In the genomic region with DNA sequence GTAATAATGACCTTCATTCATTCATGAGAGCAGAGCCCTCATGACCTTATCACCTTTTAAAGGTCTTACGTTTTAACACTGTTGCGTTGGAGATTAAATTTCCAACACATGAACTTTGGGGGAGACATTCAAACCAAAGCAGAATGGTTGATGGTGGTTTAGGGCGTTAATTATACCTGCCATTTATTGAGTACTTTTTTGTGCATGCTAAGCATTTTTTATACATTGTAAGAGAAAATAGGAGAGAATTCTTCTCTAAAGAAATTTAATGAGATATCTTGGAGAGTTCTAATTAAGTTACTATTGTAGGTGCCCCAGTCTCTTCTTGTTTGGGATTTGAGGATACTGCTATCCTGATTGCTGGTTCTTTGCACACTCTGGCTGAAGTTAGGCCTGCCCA, we compare ENCODE assay signal across 25 cellular contexts. TPM values are rescaled to one million over a fixed set of nuclear protein-coding genes. Genes with fewer than 3 reads are reported as not detected.
DNase-seq lines count a peak whose midpoint lies in the region; ATAC-seq, FAIRE-seq and TF ChIP-seq lines count a peak whose summit lies in the region.
"Had no signal": no experiment of that assay in that cellular context is flagged by ENCODE, and none has a peak within 500 bp of the region (broad histone marks: within the 10 kb centered on the region; RNA-seq: fewer than 3 reads in every experiment).

No MANE protein-coding gene starts in this region.

- in situ Hi-C loops in HepG2 (cut with HindIII; ENCODE audit: extremely low pct_ligation_motif_present, low pct_unique_long_range_greater_than_20kb), result no loop called here
- in situ Hi-C loops in K562 (cut with MboI), result no loop called here

- BruUV-seq in HepG2 (replicated peaks; lab: Mats Ljungman, UMichigan), result no TSS peak
- BruUV-seq in K562 (replicated peaks; lab: Mats Ljungman, UMichigan), result no TSS peak

- peaks cover 91% of the 10 kb centered on the region for H3K79me2 ChIP-seq in HepG2 (ENCODE audit: insufficient read depth, low read length)
- H3K79me2 ChIP-seq in K562 (ENCODE audit: control insufficient read depth, insufficient read depth, low read length), result peaks cover 56% of the 10 kb centered on the region

- H3K27ac ChIP-seq in HepG2 (ENCODE audit: extremely low read length, insufficient read depth, low read length), result no peak overlapping the region
- no peak overlapping the region for H3K27ac ChIP-seq in right lobe of liver
- no peak overlapping the region for H3K27ac ChIP-seq in K562 (ENCODE audit: extremely low read depth, low read depth, low read length)
- H3K27ac ChIP-seq: 22Rv1; BLaER1 treated with 17β-estradiol and CSF1 and Interleukin-3, amounts not matched to agents 10 nM and 100 nM had no signal

- POLR2A ChIA-PET in HepG2 (lab: Yijun Ruan, JAX), result no interaction called here
- POLR2A ChIA-PET in K562 (lab: Yijun Ruan, JAX), result no interaction called here
- POLR2A ChIA-PET in GM10248 (lab: Yijun Ruan, JAX), result no interaction called here

- H3K27me3 Mint-ChIP-seq in stimulated activated memory B cell treated with anti-CD40 and anti-IgM and Interleukin-4, amounts not matched to agents 10 μg/mL and 1 μg/mL and 100 μg/mL, for 72 hours, result no peaks in the 10 kb centered on the region
- H3K27me3 Mint-ChIP-seq: CD4-positive, alpha-beta T cell; CD8-positive, alpha-beta memory T cell had no signal

- WGBS in HepG2 (ENCODE audit: low lambda C conversion rate), result 96% methylated on average over 3 of the region's 3 CpGs
- 89% methylated on average over 3 of the region's 3 CpGs for WGBS in right lobe of liver (ENCODE audit: insufficient coverage, low coverage, low lambda C conversion rate, missing lambda C conversion rate)
- WGBS in K562 (ENCODE audit: insufficient coverage, low coverage, missing lambda C conversion rate), result 81% methylated on average over 3 of the region's 3 CpGs

- H3K27ac Mint-ChIP-seq in stimulated activated memory B cell treated with anti-CD40 and anti-IgM and Interleukin-4, amounts not matched to agents 10 μg/mL and 1 μg/mL and 100 μg/mL, for 72 hours, result no peak overlapping the region
- H3K27ac Mint-ChIP-seq: CD4-positive, alpha-beta T cell; GM23338 had no signal

- H3K36me3 Mint-ChIP-seq in stimulated activated memory B cell treated with anti-CD40 and anti-IgM and Interleukin-4, amounts not matched to agents 10 μg/mL and 1 μg/mL and 100 μg/mL, for 72 hours, result peaks cover 25% of the 10 kb centered on the region

- peaks cover 51% of the 10 kb centered on the region for H3K4me1 Mint-ChIP-seq in stimulated activated memory B cell treated with anti-CD40 and anti-IgM and Interleukin-4, amounts not matched to agents 10 μg/mL and 1 μg/mL and 100 μg/mL, for 72 hours

- TF ChIP-seq EP300 in HepG2 (IDR thresholded peaks at IDR 0.05; ENCODE audit: low read depth in 2 of 2, low read length in 2 of 2) (no peak), HepG2 (CRISPR knock-in tag; IDR thresholded peaks at IDR 0.05; ENCODE audit: borderline replicate concordance) (no peak), K562 (IDR thresholded peaks at IDR 0.05; ENCODE audit: low read length) (no peak)

- H3K9me3 ChIP-seq in HepG2 (ENCODE audit: low read length), result peaks cover 9% of the 10 kb centered on the region; the same call in 1 of the 2 replicates
- H3K9me3 ChIP-seq in right lobe of liver, result peaks cover 0 to 5% (median 0%) of the 10 kb centered on the region in 4 donors
- H3K9me3 ChIP-seq in K562 (replicated peaks; ENCODE audit: control insufficient read depth, insufficient read depth, low read depth, low read length), result 0 out of 2 replicates have a peak, but pooled peaks cover 2% of the 10 kb centered on the region
- H3K9me3 ChIP-seq: BE2C, HAP-1 had no signal

- H2AFZ ChIP-seq in HepG2 (ENCODE audit: low read length), result no peak overlapping the region
- H2AFZ ChIP-seq in K562 (ENCODE audit: low read depth, low read length), result no peak overlapping the region
- H2AFZ ChIP-seq: GM23338 had no signal

- TF ChIP-seq CTCF in HepG2 (CRISPR knock-in tag; IDR thresholded peaks at IDR 0.05), result no peak
- no peak for TF ChIP-seq CTCF in right lobe of liver (IDR thresholded peaks at IDR 0.05)
- no peak for TF ChIP-seq CTCF in K562 (IDR thresholded peaks at IDR 0.05 in 2 of 3, conservative IDR thresholded peaks at IDR 0.05 in 1 of 3; ENCODE audit: insufficient read depth in 2 of 3, low read depth in 1 of 3, low read length in 3 of 3)
- no peak for TF ChIP-seq CTCF in GM10248 (IDR thresholded peaks at IDR 0.05; ENCODE audit: control extremely low read depth, extremely low read depth, low read depth, missing control alignments)

- intact Hi-C loops in HepG2 (cut with micrococcal nuclease; ENCODE audit: unreplicated experiment) (no loop called here), right lobe of liver (cut with DNase I) (no loop called here), K562 (cut with micrococcal nuclease) (no loop called here)

- no peak for ATAC-seq in HepG2
- ATAC-seq in right lobe of liver, result no peak
- no peak for ATAC-seq in K562
- ATAC-seq in stimulated activated memory B cell treated with anti-CD40 and anti-IgM and Interleukin-4, amounts not matched to agents 10 μg/mL and 1 μg/mL and 100 μg/mL, for 72 hours, result no peak
- ATAC-seq: GM23338 had no signal

- no peak for TF ChIP-seq RAD21 in HepG2 (CRISPR knock-in tag; IDR thresholded peaks at IDR 0.05)
- TF ChIP-seq RAD21 in K562 (CRISPR knock-in tag; conservative IDR thresholded peaks at IDR 0.05 in 1 of 2, IDR thresholded peaks at IDR 0.05 in 1 of 2), result no peak

- H3K36me3 ChIP-seq in HepG2 (replicated peaks in 1 of 2; ENCODE audit: control insufficient read depth in 1 of 2, insufficient read depth in 2 of 2, low read length in 2 of 2), result no peaks in the 10 kb centered on the region; a peak in 1 of 5 replicates
- H3K36me3 ChIP-seq in right lobe of liver, result no peaks in the 10 kb centered on the region
- H3K36me3 ChIP-seq in K562 (ENCODE audit: control insufficient read depth, insufficient read depth, low read length), result no peaks in the 10 kb centered on the region
- H3K36me3 ChIP-seq: BE2C, HAP-1 had no signal

- no peak overlapping the region for H3K4me2 ChIP-seq in HepG2 (ENCODE audit: low read depth, low read length)
- no peak overlapping the region for H3K4me2 ChIP-seq in K562 (ENCODE audit: insufficient read depth, low read length)
- H3K4me2 ChIP-seq: BLaER1 treated with 17β-estradiol and CSF1 and Interleukin-3, amounts not matched to agents 10 nM and 100 nM; GM23338 had no signal

- peaks cover 12% of the 10 kb centered on the region for H4K20me1 ChIP-seq in HepG2 (ENCODE audit: insufficient read depth, low read length)
- H4K20me1 ChIP-seq in K562 (replicated peaks; ENCODE audit: control insufficient read depth, insufficient read depth, low read length), result no peaks in the 10 kb centered on the region

- H3K27me3 ChIP-seq in HepG2 (ENCODE audit: control insufficient read depth in 1 of 2, insufficient read depth in 2 of 2, low read length in 2 of 2) (no peaks in the 10 kb centered on the region), right lobe of liver (no peaks in the 10 kb centered on the region), K562 (ENCODE audit: control insufficient read depth in 2 of 2, insufficient read depth in 2 of 2, low read length in 2 of 2) (no peaks in the 10 kb centered on the region)
- H3K27me3 ChIP-seq: BE2C; BLaER1 treated with 17β-estradiol and CSF1 and Interleukin-3, amounts not matched to agents 10 nM and 100 nM had no signal

- DNase-seq in HepG2 (ENCODE audit: low spot score) (no peak), right lobe of liver (no peak), K562 (ENCODE audit: extremely low read depth in 1 of 4, low spot score in 3 of 4) (no peak), GM10248 (ENCODE audit: extremely low spot score) (no peak)
- DNase-seq in stimulated activated CD4-positive, alpha-beta T cell treated with anti-CD3 and anti-CD28 coated beads, Interleukin-4, amount 100 ng/mL, for 24 hours, result no peak
- DNase-seq: ACHN; AML-193; BE2C; CD4-positive, alpha-beta T cell; CD8-positive, alpha-beta memory T cell; DMS 273 treated with DMSO at 0.1 percent for 48 hours; DMS79; EL; GDM1 had no signal

- FAIRE-seq in HepG2 (lab: Jason Lieb, UNC) (no peak), K562 (lab: Jason Lieb, UNC) (no peak)
- FAIRE-seq: A204.1, D721Med, GM12891, GM18507, H54 had no signal

- H3K4me3 Mint-ChIP-seq in stimulated activated memory B cell treated with anti-CD40 and anti-IgM and Interleukin-4, amounts not matched to agents 10 μg/mL and 1 μg/mL and 100 μg/mL, for 72 hours, result no peak overlapping the region
- H3K4me3 Mint-ChIP-seq: CD14-positive monocyte; CD4-positive, alpha-beta T cell; GM23338 had no signal

- TF ChIP-seq POLR2A in HepG2 (IDR thresholded peaks at IDR 0.05; ENCODE audit: insufficient read depth in 1 of 2, low read depth in 2 of 2, low read length in 2 of 2) (no peak), right lobe of liver (IDR thresholded peaks at IDR 0.05) (no peak), K562 (conservative IDR thresholded peaks at IDR 0.05) (no peak)

- H3K9ac ChIP-seq in HepG2 (ENCODE audit: insufficient read depth, low read depth, low read length), result no peak overlapping the region
- no peak overlapping the region for H3K9ac ChIP-seq in K562 (ENCODE audit: insufficient read depth in 1 of 2, low read depth in 2 of 2, low read length in 2 of 2)
- H3K9ac ChIP-seq: BLaER1 treated with 17β-estradiol and CSF1 and Interleukin-3, amounts not matched to agents 10 nM and 100 nM had no signal

- H3K9me3 Mint-ChIP-seq in stimulated activated memory B cell treated with anti-CD40 and anti-IgM and Interleukin-4, amounts not matched to agents 10 μg/mL and 1 μg/mL and 100 μg/mL, for 72 hours, result peaks cover 10% of the 10 kb centered on the region
- H3K9me3 Mint-ChIP-seq: CD4-positive, alpha-beta T cell had no signal

- H3K4me3 ChIP-seq in HepG2 (replicated peaks in 1 of 3; ENCODE audit: insufficient read depth in 1 of 3, low read depth in 2 of 3, low read length in 3 of 3), result no peak overlapping the region
- H3K4me3 ChIP-seq in right lobe of liver, result no peak overlapping the region
- H3K4me3 ChIP-seq in K562, result no peak overlapping the region
- H3K4me3 ChIP-seq: BLaER1 treated with 17β-estradiol and CSF1 and Interleukin-3, amounts not matched to agents 10 nM and 100 nM; GM23338; HAP-1 had no signal

- CTCF ChIA-PET in HepG2 (lab: Yijun Ruan, JAX; ENCODE audit: low intra/inter-chr PET ratio, low total read pairs), result no interaction called here
- CTCF ChIA-PET in K562 (lab: Yijun Ruan, JAX; ENCODE audit: low intra/inter-chr PET ratio), result no interaction called here
- CTCF ChIA-PET in GM10248 (lab: Yijun Ruan, JAX), result no interaction called here

- H3K4me1 ChIP-seq in HepG2 (ENCODE audit: insufficient read depth, low read length), result peaks cover 32% of the 10 kb centered on the region
- H3K4me1 ChIP-seq in right lobe of liver, result peaks cover 0 to 28% (median 14%) of the 10 kb centered on the region in 4 donors
- no peaks in the 10 kb centered on the region for H3K4me1 ChIP-seq in K562 (replicated peaks in 1 of 2; ENCODE audit: control insufficient read depth in 2 of 2, insufficient read depth in 2 of 2, low read length in 2 of 2)
- H3K4me1 ChIP-seq: BE2C had no signal

- H3K9me1 ChIP-seq in K562 (ENCODE audit: control insufficient read depth, insufficient read depth, low read length), result no peaks in the 10 kb centered on the region

RNA-seq across cellular contexts. Expression of gene AP3S1, which starts 12.4 kb away (rescaled TPM):
- total RNA-seq in HepG2 (2016; rRNA removed; fragmentation: Illumina TruSeq; extraction: Trizol) (85.9 and 88.8 TPM in 2 replicates), right lobe of liver (10 to 100 TPM; 27.8 to 51.0 (median 40.4) TPM), K562 (2014; rRNA removed) (48.5 and 50.2 TPM in 2 replicates), K562 (2014; rRNA removed; fragmentation: Illumina TruSeq; extraction: Trizol) (106 and 112 TPM in 2 replicates), K562 (2015; rRNA removed; fragmentation: Illumina TruSeq; extraction: Trizol) (88.2 and 95.9 TPM in 2 replicates), K562 (2021) (67.3 and 72.1 TPM in 2 replicates)
- 243 and 253 TPM in 2 replicates for total RNA-seq in HepG2 (2016; cell fraction: cytosol; rRNA removed; fragmentation: Illumina TruSeq; extraction: Trizol; ENCODE audit: low read depth)
- total RNA-seq in HepG2 (2016; cell fraction: insoluble cytoplasmic fraction; rRNA removed; fragmentation: Illumina TruSeq; extraction: Trizol), result 77.4 and 86.8 TPM in 2 replicates
- 236 and 253 TPM in 2 replicates for total RNA-seq in HepG2 (2016; cell fraction: membrane; rRNA removed; fragmentation: Illumina TruSeq; extraction: Trizol)
- total RNA-seq in HepG2 (2016; cell fraction: nucleus; rRNA removed; fragmentation: Illumina TruSeq; extraction: Trizol), result 40.7 and 54.3 TPM in 2 replicates
- polyA plus RNA-seq in HepG2 (2011; rRNA removed) (28.5 and 50.5 TPM in 2 replicates), K562 (2011; rRNA removed) (43.1 and 69.8 TPM in 2 replicates), K562 (2014; fragmentation: Illumina TruSeq; extraction: Trizol) (84.1 and 101 TPM in 2 replicates), K562 (2014; fragmentation: Nextera tagmentation; extraction: Ambion mirVana) (10 to 100 TPM; 46.1 to 46.3 TPM), K562 (2014; rRNA removed) (67.1 and 86.1 TPM in 2 replicates)
- polyA plus RNA-seq in HepG2 (2011; cell fraction: cytosol; rRNA removed), result 18.5 and 27.6 TPM in 2 replicates
- 5.6 and 9.3 TPM in 2 replicates for polyA plus RNA-seq in HepG2 (2011; cell fraction: nucleus; rRNA removed)
- 78.2 and 104 TPM in 2 replicates for polyA plus RNA-seq in HepG2 (2012)
- 547 and 588 TPM in 2 replicates for polyA plus RNA-seq in HepG2 (2016; cell fraction: cytosol; fragmentation: Illumina TruSeq; extraction: Trizol; ENCODE audit: low read depth)
- 158 and 163 TPM in 2 replicates for polyA plus RNA-seq in HepG2 (2016; cell fraction: insoluble cytoplasmic fraction; fragmentation: Illumina TruSeq; extraction: Trizol; ENCODE audit: low read depth)
- 408 and 423 TPM in 2 replicates for polyA plus RNA-seq in HepG2 (2016; cell fraction: membrane; fragmentation: Illumina TruSeq; extraction: Trizol; ENCODE audit: low read depth)
- polyA plus RNA-seq in HepG2 (2016; cell fraction: nucleus; fragmentation: Illumina TruSeq; extraction: Trizol; ENCODE audit: insufficient read depth, low read depth), result 74.1 and 89.2 TPM in 2 replicates
- 2.1 and 7.3 TPM in 2 replicates for polyA minus RNA-seq in HepG2 (2011; rRNA and poly(A)+ RNA removed; ENCODE audit: low replicate concordance)
- 22.5 and 27.5 TPM in 2 replicates for polyA minus RNA-seq in HepG2 (2011; cell fraction: cytosol; rRNA and poly(A)+ RNA removed)
- polyA minus RNA-seq in HepG2 (2011; cell fraction: nucleus; rRNA and poly(A)+ RNA removed), result 39.5 and 46.4 TPM in 2 replicates
- total RNA-seq in K562 (2011; cell fraction: chromatin; rRNA removed; ENCODE audit: low replicate concordance), result 4.4 and 27.1 TPM in 2 replicates
- total RNA-seq in K562 (2011; cell fraction: nucleolus; rRNA removed), result 2.3 and 3.3 TPM in 2 replicates
- 17.5 and 21.0 TPM in 2 replicates for total RNA-seq in K562 (2011; cell fraction: nucleoplasm; rRNA removed)
- polyA plus RNA-seq in K562 (2011; cell fraction: cytosol; rRNA removed), result 6.5 and 22.8 TPM in 2 replicates
- 5.5 and 11.3 TPM in 2 replicates for polyA plus RNA-seq in K562 (2011; cell fraction: nucleus; rRNA removed)
- 53.5 and 60.6 TPM in 2 replicates for polyA plus RNA-seq in K562 (2012)
- 45.2 and 45.3 TPM in 2 replicates for polyA minus RNA-seq in K562 (2011; rRNA and poly(A)+ RNA removed)
- polyA minus RNA-seq in K562 (2011; cell fraction: cytosol; rRNA and poly(A)+ RNA removed), result 8.8 and 17.3 TPM in 2 replicates
- 12.0 and 17.4 TPM in 2 replicates for polyA minus RNA-seq in K562 (2011; cell fraction: nucleus; rRNA and poly(A)+ RNA removed)

RNA-seq across cellular contexts. Expression of gene ATG12, which starts 12.8 kb away (rescaled TPM):
- 45.1 and 46.4 TPM in 2 replicates for total RNA-seq in HepG2 (2016; rRNA removed; fragmentation: Illumina TruSeq; extraction: Trizol)
- total RNA-seq in HepG2 (2016; cell fraction: cytosol; rRNA removed; fragmentation: Illumina TruSeq; extraction: Trizol; ENCODE audit: low read depth), result 9.0 and 9.2 TPM in 2 replicates
- 45.8 and 56.5 TPM in 2 replicates for total RNA-seq in HepG2 (2016; cell fraction: insoluble cytoplasmic fraction; rRNA removed; fragmentation: Illumina TruSeq; extraction: Trizol)
- total RNA-seq in HepG2 (2016; cell fraction: membrane; rRNA removed; fragmentation: Illumina TruSeq; extraction: Trizol), result 19.9 and 23.9 TPM in 2 replicates
- 50.0 and 53.8 TPM in 2 replicates for total RNA-seq in HepG2 (2016; cell fraction: nucleus; rRNA removed; fragmentation: Illumina TruSeq; extraction: Trizol)
- polyA plus RNA-seq in HepG2 (2011; rRNA removed), result 46.5 and 58.1 TPM in 2 replicates
- 17.7 and 25.4 TPM in 2 replicates for polyA plus RNA-seq in HepG2 (2011; cell fraction: cytosol; rRNA removed)
- 29.3 and 43.5 TPM in 2 replicates for polyA plus RNA-seq in HepG2 (2011; cell fraction: nucleus; rRNA removed)
- polyA plus RNA-seq in HepG2 (2012), result 45.7 and 46.0 TPM in 2 replicates
- polyA plus RNA-seq in HepG2 (2016; cell fraction: cytosol; fragmentation: Illumina TruSeq; extraction: Trizol; ENCODE audit: low read depth), result 10.3 and 10.8 TPM in 2 replicates
- 51.5 and 54.3 TPM in 2 replicates for polyA plus RNA-seq in HepG2 (2016; cell fraction: insoluble cytoplasmic fraction; fragmentation: Illumina TruSeq; extraction: Trizol; ENCODE audit: low read depth)
- 17.9 and 19.4 TPM in 2 replicates for polyA plus RNA-seq in HepG2 (2016; cell fraction: membrane; fragmentation: Illumina TruSeq; extraction: Trizol; ENCODE audit: low read depth)
- 50.9 and 51.2 TPM in 2 replicates for polyA plus RNA-seq in HepG2 (2016; cell fraction: nucleus; fragmentation: Illumina TruSeq; extraction: Trizol; ENCODE audit: insufficient read depth, low read depth)
- 17.9 and 33.0 TPM in 2 replicates for polyA minus RNA-seq in HepG2 (2011; rRNA and poly(A)+ RNA removed; ENCODE audit: low replicate concordance)
- 17.3 and 18.1 TPM in 2 replicates for polyA minus RNA-seq in HepG2 (2011; cell fraction: cytosol; rRNA and poly(A)+ RNA removed)
- 153 and 155 TPM in 2 replicates for polyA minus RNA-seq in HepG2 (2011; cell fraction: nucleus; rRNA and poly(A)+ RNA removed)
- total RNA-seq in right lobe of liver, result 10 to 100 TPM; 18.4 to 32.4 (median 21.8) TPM
- total RNA-seq in K562 (2011; cell fraction: chromatin; rRNA removed; ENCODE audit: low replicate concordance), result 42.8 and 114 TPM in 2 replicates
- 32.2 and 36.6 TPM in 2 replicates for total RNA-seq in K562 (2011; cell fraction: nucleolus; rRNA removed)
- 73.1 and 127 TPM in 2 replicates for total RNA-seq in K562 (2011; cell fraction: nucleoplasm; rRNA removed)
- total RNA-seq in K562 (2014; rRNA removed), result 21.6 and 24.4 TPM in 2 replicates
- total RNA-seq in K562 (2014; rRNA removed; fragmentation: Illumina TruSeq; extraction: Trizol), result 67.9 and 75.5 TPM in 2 replicates
- total RNA-seq in K562 (2015; rRNA removed; fragmentation: Illumina TruSeq; extraction: Trizol), result 46.8 and 57.5 TPM in 2 replicates
- total RNA-seq in K562 (2021), result 38.2 and 39.8 TPM in 2 replicates
- 111 and 132 TPM in 2 replicates for polyA plus RNA-seq in K562 (2011; rRNA removed)
- 13.2 and 30.0 TPM in 2 replicates for polyA plus RNA-seq in K562 (2011; cell fraction: cytosol; rRNA removed)
- 48.6 and 59.5 TPM in 2 replicates for polyA plus RNA-seq in K562 (2011; cell fraction: nucleus; rRNA removed)
- polyA plus RNA-seq in K562 (2012), result 48.7 and 50.9 TPM in 2 replicates
- polyA plus RNA-seq in K562 (2014; fragmentation: Illumina TruSeq; extraction: Trizol), result 61.3 and 61.7 TPM in 2 replicates
- polyA plus RNA-seq in K562 (2014; fragmentation: Nextera tagmentation; extraction: Ambion mirVana), result 100 to 1,000 TPM in 1 of 2 experiments, 10 to 100 TPM in 1; 99.6 to 114 TPM
- polyA plus RNA-seq in K562 (2014; rRNA removed), result 35.0 and 49.8 TPM in 2 replicates
- polyA minus RNA-seq in K562 (2011; rRNA and poly(A)+ RNA removed), result 76.9 and 91.9 TPM in 2 replicates
- polyA minus RNA-seq in K562 (2011; cell fraction: cytosol; rRNA and poly(A)+ RNA removed), result 22.7 and 23.1 TPM in 2 replicates
- 67.0 and 108 TPM in 2 replicates for polyA minus RNA-seq in K562 (2011; cell fraction: nucleus; rRNA and poly(A)+ RNA removed)

RNA-seq across cellular contexts. Expression of gene CDO1, which starts 37.7 kb away (rescaled TPM):
- 4.4 and 5.3 TPM in 2 replicates for total RNA-seq in HepG2 (2016; rRNA removed; fragmentation: Illumina TruSeq; extraction: Trizol)
- 1.1 and 1.3 TPM in 2 replicates for total RNA-seq in HepG2 (2016; cell fraction: cytosol; rRNA removed; fragmentation: Illumina TruSeq; extraction: Trizol; ENCODE audit: low read depth)
- 4.2 and 5.4 TPM in 2 replicates for total RNA-seq in HepG2 (2016; cell fraction: insoluble cytoplasmic fraction; rRNA removed; fragmentation: Illumina TruSeq; extraction: Trizol)
- total RNA-seq in HepG2 (2016; cell fraction: membrane; rRNA removed; fragmentation: Illumina TruSeq; extraction: Trizol), result 1.9 and 2.0 TPM in 2 replicates
- total RNA-seq in HepG2 (2016; cell fraction: nucleus; rRNA removed; fragmentation: Illumina TruSeq; extraction: Trizol), result 1.9 and 2.3 TPM in 2 replicates
- polyA plus RNA-seq in HepG2 (2011; rRNA removed), result 3.2 and 5.2 TPM in 2 replicates
- 3.4 and 3.6 TPM in 2 replicates for polyA plus RNA-seq in HepG2 (2011; cell fraction: cytosol; rRNA removed)
- polyA plus RNA-seq in HepG2 (2011; cell fraction: nucleus; rRNA removed), result 6.3 and 8.9 TPM in 2 replicates
- 3.0 and 4.8 TPM in 2 replicates for polyA plus RNA-seq in HepG2 (2012)
- polyA plus RNA-seq in HepG2 (2016; cell fraction: cytosol; fragmentation: Illumina TruSeq; extraction: Trizol; ENCODE audit: low read depth), result 0.44 and 0.78 TPM in 2 replicates
- polyA plus RNA-seq in HepG2 (2016; cell fraction: insoluble cytoplasmic fraction; fragmentation: Illumina TruSeq; extraction: Trizol; ENCODE audit: low read depth), result 4.7 and 5.5 TPM in 2 replicates
- polyA plus RNA-seq in HepG2 (2016; cell fraction: membrane; fragmentation: Illumina TruSeq; extraction: Trizol; ENCODE audit: low read depth), result 1.2 and 1.8 TPM in 2 replicates
- polyA plus RNA-seq in HepG2 (2016; cell fraction: nucleus; fragmentation: Illumina TruSeq; extraction: Trizol; ENCODE audit: insufficient read depth, low read depth), result 2.7 and 4.5 TPM in 2 replicates
- polyA minus RNA-seq in HepG2 (2011; rRNA and poly(A)+ RNA removed; ENCODE audit: low replicate concordance), result 10.1 TPM in 1 of 2 replicates, not detected in the other
- polyA minus RNA-seq in HepG2 (2011; cell fraction: cytosol; rRNA and poly(A)+ RNA removed), result 3.1 and 6.1 TPM in 2 replicates
- polyA minus RNA-seq in HepG2 (2011; cell fraction: nucleus; rRNA and poly(A)+ RNA removed), result 5.4 and 9.6 TPM in 2 replicates
- 100 to 1,000 TPM in 5 of 6 experiments, 10 to 100 TPM in 1; 98.9 to 260 (median 154) TPM for total RNA-seq in right lobe of liver
- total RNA-seq in K562 (2011; cell fraction: chromatin; rRNA removed; ENCODE audit: low replicate concordance), result not detected in 2 replicates
- not detected in 2 replicates for total RNA-seq in K562 (2011; cell fraction: nucleolus; rRNA removed)
- not detected in 2 replicates for total RNA-seq in K562 (2011; cell fraction: nucleoplasm; rRNA removed)
- total RNA-seq in K562 (2014; rRNA removed), result not detected in 2 replicates
- total RNA-seq in K562 (2014; rRNA removed; fragmentation: Illumina TruSeq; extraction: Trizol), result not detected in 2 replicates
- not detected in 2 replicates for total RNA-seq in K562 (2015; rRNA removed; fragmentation: Illumina TruSeq; extraction: Trizol)
- total RNA-seq in K562 (2021), result 0.22 TPM in 1 of 2 replicates, not detected in the other
- polyA plus RNA-seq in K562 (2011; rRNA removed), result not detected in 2 replicates
- polyA plus RNA-seq in K562 (2011; cell fraction: cytosol; rRNA removed), result not detected in 2 replicates
- polyA plus RNA-seq in K562 (2011; cell fraction: nucleus; rRNA removed), result not detected in 2 replicates
- polyA plus RNA-seq in K562 (2012), result not detected in 2 replicates
- polyA plus RNA-seq in K562 (2014; fragmentation: Illumina TruSeq; extraction: Trizol), result not detected in 2 replicates
- polyA plus RNA-seq in K562 (2014; fragmentation: Nextera tagmentation; extraction: Ambion mirVana), result not detected
- polyA plus RNA-seq in K562 (2014; rRNA removed), result 0.16 TPM in 1 of 2 replicates, not detected in the other
- not detected in 2 replicates for polyA minus RNA-seq in K562 (2011; rRNA and poly(A)+ RNA removed)
- not detected in 2 replicates for polyA minus RNA-seq in K562 (2011; cell fraction: cytosol; rRNA and poly(A)+ RNA removed)
- not detected in 2 replicates for polyA minus RNA-seq in K562 (2011; cell fraction: nucleus; rRNA and poly(A)+ RNA removed)
- polyA plus RNA-seq: CD14-positive monocyte; CD8-positive, alpha-beta memory T cell had no signal

Comparison
In these comparisons a context has a peak if more than half of its experiments do, and no peak if none do; other contexts are left out.
1. RNA of gene CDO1, which starts 37.7 kb away (total RNA-seq): 98.9 to 260 TPM in right lobe of liver; 1.1 to 5.4 TPM in HepG2 and 0.22 TPM in K562; every median in the first group is over 10 times any median in the second.
2. Of the 241 proteins assayed by ChIP-seq in both HepG2 and K562: peak only in HepG2: none; only in K562: MAFG; in both: MAFF and MAFK; in neither: 238.